In the genomic region with DNA sequence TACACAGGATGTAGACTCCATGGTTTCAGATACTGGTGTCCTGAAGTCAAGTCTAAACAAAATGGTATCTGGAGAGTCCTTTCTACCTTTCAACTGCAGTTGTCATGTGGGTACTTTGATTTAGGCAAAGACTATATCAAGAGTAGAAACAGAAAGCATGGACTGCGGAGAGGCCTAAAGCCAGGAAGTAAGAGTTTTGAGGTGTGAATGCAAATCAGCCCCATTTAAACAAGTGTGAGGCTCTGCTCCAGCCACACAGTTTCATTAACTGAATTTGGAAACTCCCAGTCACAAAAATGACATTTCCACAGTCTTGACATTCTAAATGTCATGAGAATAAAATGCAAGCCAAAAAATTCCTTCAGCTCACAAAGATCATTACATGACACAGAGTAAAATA, we compare ENCODE assay signal across 10 cellular contexts.
A peak's percentile ranks its signal among the peaks of the same experiment; 100 is the strongest.
DNase-seq lines count a peak whose midpoint lies in the region; ATAC-seq and FAIRE-seq lines count a peak whose summit lies in the region.
"Had no signal": no experiment of that assay in that cellular context is flagged by ENCODE, and none has a peak within 500 bp of the region (broad histone marks: within the 10 kb centered on the region; RNA-seq: fewer than 3 reads in every experiment).

No MANE protein-coding gene starts in this region.

- no peak for FAIRE-seq in HTR-8/SVneo (lab: Jason Lieb, UNC)
- FAIRE-seq: frontal cortex had no signal

- DNase-seq in activated CD8-positive, alpha-beta memory T cell treated with anti-CD3 and anti-CD28 coated beads, Interleukin-2, amount 10 ng/mL, durations not matched to agents 7 days and 5 days: no peak
- no peak for DNase-seq in activated CD8-positive, alpha-beta memory T cell treated with anti-CD3 and anti-CD28 coated beads for 24 hours
- DNase-seq in HTR-8/SVneo (ENCODE audit: insufficient read length, low spot score) (no peak), HUDEP-2 (lab: John Stamatoyannopoulos, UW; ENCODE audit: unreplicated experiment in 76 of 76) (no peak)
- no peak for DNase-seq in NK-92 treated with Interleukin-12 subunit alpha and Interleukin-12 subunit beta, amount 100 ng/mL, for 24 hours (lab: John Stamatoyannopoulos, UW)
- DNase-seq: PC-3 had no signal

- CTCF ChIA-PET in activated CD8-positive, alpha-beta memory T cell treated with anti-CD3 and anti-CD28 coated beads, Interleukin-2, amount 10 ng/mL, durations not matched to agents 7 days and 5 days (lab: Charles Lee): no interaction called here

- no peaks in the 10 kb centered on the region for H3K9me3 Mint-ChIP-seq in activated CD8-positive, alpha-beta memory T cell treated with anti-CD3 and anti-CD28 coated beads, Interleukin-2, amount 10 ng/mL, durations not matched to agents 7 days and 5 days (ENCODE audit: low read depth)
- H3K9me3 Mint-ChIP-seq in stimulated activated naive CD8-positive, alpha-beta T cell treated with anti-CD3 and anti-CD28 coated beads, Interleukin-15, Interleukin-2, amounts not matched to agents 100 ng/mL and 50 ng/mL, for 24 hours: no peaks in the 10 kb centered on the region

- H3K27ac Mint-ChIP-seq in activated CD8-positive, alpha-beta memory T cell treated with anti-CD3 and anti-CD28 coated beads, Interleukin-2, amount 10 ng/mL, durations not matched to agents 7 days and 5 days: peak overlapping the region; percentile 46
- peak overlapping the region; percentile 83 for H3K27ac Mint-ChIP-seq in stimulated activated naive CD8-positive, alpha-beta T cell treated with anti-CD3 and anti-CD28 coated beads, Interleukin-15, Interleukin-2, amounts not matched to agents 100 ng/mL and 50 ng/mL, for 24 hours

- H3K27me3 Mint-ChIP-seq in activated CD8-positive, alpha-beta memory T cell treated with anti-CD3 and anti-CD28 coated beads, Interleukin-2, amount 10 ng/mL, durations not matched to agents 7 days and 5 days: no peaks in the 10 kb centered on the region
- H3K27me3 Mint-ChIP-seq in stimulated activated naive CD8-positive, alpha-beta T cell treated with anti-CD3 and anti-CD28 coated beads, Interleukin-15, Interleukin-2, amounts not matched to agents 100 ng/mL and 50 ng/mL, for 24 hours: no peaks in the 10 kb centered on the region

- peaks cover 11% of the 10 kb centered on the region for H3K36me3 Mint-ChIP-seq in activated CD8-positive, alpha-beta memory T cell treated with anti-CD3 and anti-CD28 coated beads, Interleukin-2, amount 10 ng/mL, durations not matched to agents 7 days and 5 days
- H3K36me3 Mint-ChIP-seq in stimulated activated naive CD8-positive, alpha-beta T cell treated with anti-CD3 and anti-CD28 coated beads, Interleukin-15, Interleukin-2, amounts not matched to agents 100 ng/mL and 50 ng/mL, for 24 hours (ENCODE audit: low read depth): peaks cover 37% of the 10 kb centered on the region

- H3K4me3 Mint-ChIP-seq in activated CD8-positive, alpha-beta memory T cell treated with anti-CD3 and anti-CD28 coated beads, Interleukin-2, amount 10 ng/mL, durations not matched to agents 7 days and 5 days: no peak overlapping the region
- peak overlapping the region; percentile 45 for H3K4me3 Mint-ChIP-seq in stimulated activated naive CD8-positive, alpha-beta T cell treated with anti-CD3 and anti-CD28 coated beads, Interleukin-15, Interleukin-2, amounts not matched to agents 100 ng/mL and 50 ng/mL, for 24 hours

- ATAC-seq in activated CD8-positive, alpha-beta memory T cell treated with anti-CD3 and anti-CD28 coated beads, Interleukin-2, amount 10 ng/mL, durations not matched to agents 7 days and 5 days: peak; percentile 45
- ATAC-seq in HG02642 (IDR thresholded peaks at IDR 0.05; ENCODE audit: poor library complexity, unreplicated experiment): peak; percentile 100
- ATAC-seq in HG03521 (IDR thresholded peaks at IDR 0.05; ENCODE audit: unreplicated experiment): peak; percentile 99
- ATAC-seq: PC-3 had no signal

- peaks cover 11% of the 10 kb centered on the region for H3K4me1 Mint-ChIP-seq in activated CD8-positive, alpha-beta memory T cell treated with anti-CD3 and anti-CD28 coated beads, Interleukin-2, amount 10 ng/mL, durations not matched to agents 7 days and 5 days
- H3K4me1 Mint-ChIP-seq in stimulated activated naive CD8-positive, alpha-beta T cell treated with anti-CD3 and anti-CD28 coated beads, Interleukin-15, Interleukin-2, amounts not matched to agents 100 ng/mL and 50 ng/mL, for 24 hours (ENCODE audit: low read depth): peaks cover 20% of the 10 kb centered on the region

Comparison
In these comparisons a context has a peak if more than half of its experiments do, and no peak if none do; other contexts are left out.
1. ATAC-seq: peak in every context shown above with its lines; median percentile 100 in HG02642; 99 in HG03521; 45 in activated CD8-positive, alpha-beta memory T cell treated with anti-CD3 and anti-CD28 coated beads, Interleukin-2, amount 10 ng/mL, durations not matched to agents 7 days and 5 days.